Comparison of ENCODE assay signal across 1 cellular context in genomic region chr16:89657442-89658220, GRCh38.
TF ChIP-seq lines count a peak whose summit lies in the region.

Gene CHMP1A (minus strand): TSS chr16:89657708. CDS start chr16:89657588, 120 bp downstream.
Gene SPATA33 (plus strand): TSS chr16:89657836. CDS start chr16:89657912, 76 bp downstream.

TF ChIP-seq in HepG2, 621 proteins besides CTCF, POLR2A, EP300 and RAD21 (continued from another document and continues in another):
- TF ChIP-seq THAP9 (CRISPR knock-in tag; IDR thresholded peaks at IDR 0.05; ENCODE audit: borderline replicate concordance) = peak; percentile 18; the same call in 1 of the 2 replicates
- TF ChIP-seq ATM (IDR thresholded peaks at IDR 0.05; ENCODE audit: borderline replicate concordance) = no peak
- no peak; the same call in 1 of the 2 replicates for TF ChIP-seq ZNF333 (CRISPR knock-in tag; IDR thresholded peaks at IDR 0.05; ENCODE audit: borderline replicate concordance)
- TF ChIP-seq NCOA2 (CRISPR knock-in tag; IDR thresholded peaks at IDR 0.05) = no peak; the same call in none of the 2 replicates
- peak; percentile 50; the same call in 1 of the 2 replicates for TF ChIP-seq ZNF749 (CRISPR knock-in tag; IDR thresholded peaks at IDR 0.05; ENCODE audit: borderline replicate concordance)
- peak; percentile 67 for TF ChIP-seq FOXP4 (CRISPR knock-in tag; IDR thresholded peaks at IDR 0.05)
- TF ChIP-seq ZNF780A (CRISPR knock-in tag; IDR thresholded peaks at IDR 0.05) = no peak
- TF ChIP-seq MTF1 (CRISPR knock-in tag; IDR thresholded peaks at IDR 0.05) = peak; percentile 91
- peak; percentile 68 for TF ChIP-seq DBP (CRISPR knock-in tag; IDR thresholded peaks at IDR 0.05; ENCODE audit: not compliant biosample characterization)
- no peak; the same call in none of the 2 replicates for TF ChIP-seq DRAP1 (CRISPR knock-in tag; IDR thresholded peaks at IDR 0.05)
- 0 out of 2 replicates have a peak, but pooled peaks have one; percentile 14 for TF ChIP-seq RARA (CRISPR knock-in tag; IDR thresholded peaks at IDR 0.05)
- TF ChIP-seq ZNF629 (CRISPR knock-in tag; conservative IDR thresholded peaks at IDR 0.05) = no peak
- peak; percentile 52; the same call in 1 of the 2 replicates for TF ChIP-seq BCL6 (CRISPR knock-in tag; IDR thresholded peaks at IDR 0.05)
- no peak for TF ChIP-seq MZF1 (CRISPR knock-in tag; IDR thresholded peaks at IDR 0.05; ENCODE audit: borderline replicate concordance)
- TF ChIP-seq ZHX1 (CRISPR knock-in tag; IDR thresholded peaks at IDR 0.05; ENCODE audit: low read depth) = 0 out of 2 replicates have a peak, but pooled peaks have one; percentile 39
- TF ChIP-seq ZNF83 (CRISPR knock-in tag; IDR thresholded peaks at IDR 0.05; ENCODE audit: borderline replicate concordance) = no peak
- TF ChIP-seq AGO2 (optimal IDR thresholded peaks at IDR 0.05; ENCODE audit: low read depth, low read length) = no peak
- TF ChIP-seq ZC3H4 (CRISPR knock-in tag; IDR thresholded peaks at IDR 0.05; ENCODE audit: borderline replicate concordance) = no peak
- TF ChIP-seq ZBTB38 (CRISPR knock-in tag; IDR thresholded peaks at IDR 0.05) = peak; percentile 89
- TF ChIP-seq HMG20A (CRISPR knock-in tag; IDR thresholded peaks at IDR 0.05; ENCODE audit: borderline replicate concordance) = no peak
- TF ChIP-seq HMGXB4 (CRISPR knock-in tag; IDR thresholded peaks at IDR 0.05; ENCODE audit: borderline replicate concordance in 1 of 2, low read depth in 1 of 2) = peak; percentile 77 to 86; a peak in 3 of 4 replicates
- no peak for TF ChIP-seq ZNF660 (CRISPR knock-in tag; IDR thresholded peaks at IDR 0.05; ENCODE audit: borderline replicate concordance, low read depth)
- peak; percentile 72 for TF ChIP-seq TOPORS (CRISPR knock-in tag; IDR thresholded peaks at IDR 0.05)
- TF ChIP-seq TBL1XR1 (IDR thresholded peaks at IDR 0.05; ENCODE audit: borderline replicate concordance, low read length, partially characterized antibody) = no peak
- TF ChIP-seq ZFP91 (CRISPR knock-in tag; IDR thresholded peaks at IDR 0.05; ENCODE audit: borderline replicate concordance) = peak; percentile 90
- TF ChIP-seq MLX (CRISPR knock-in tag; IDR thresholded peaks at IDR 0.05) = peak; percentile 31; the same call in 1 of the 2 replicates
- TF ChIP-seq TCF7 (IDR thresholded peaks at IDR 0.05; ENCODE audit: low read depth) = no peak
- TF ChIP-seq ZNF784 (CRISPR knock-in tag; IDR thresholded peaks at IDR 0.05; ENCODE audit: borderline replicate concordance) = no peak; the same call in 1 of the 2 replicates
- 0 out of 2 replicates have a peak, but pooled peaks have one; percentile 16 for TF ChIP-seq PRDM10 (CRISPR knock-in tag; IDR thresholded peaks at IDR 0.05; ENCODE audit: low read depth)
- no peak for TF ChIP-seq FOSL1 (CRISPR knock-in tag; IDR thresholded peaks at IDR 0.05; ENCODE audit: borderline replicate concordance)
- TF ChIP-seq CREBL2 (CRISPR knock-in tag; IDR thresholded peaks at IDR 0.05; ENCODE audit: borderline replicate concordance) = peak; percentile 21; the same call in 1 of the 2 replicates
- TF ChIP-seq GPN1 (CRISPR knock-in tag; IDR thresholded peaks at IDR 0.05; ENCODE audit: borderline replicate concordance) = 0 out of 2 replicates have a peak, but pooled peaks have one; percentile 16
- TF ChIP-seq NR0B2 (CRISPR knock-in tag; IDR thresholded peaks at IDR 0.05) = peak; percentile 77; the same call in 1 of the 2 replicates
- peak; percentile 57 for TF ChIP-seq MAZ (IDR thresholded peaks at IDR 0.05; ENCODE audit: borderline replicate concordance, low read depth, low read length)
- TF ChIP-seq MAZ (CRISPR knock-in tag; IDR thresholded peaks at IDR 0.05; ENCODE audit: low read depth) = peak; percentile 66; the same call in 1 of the 2 replicates
- TF ChIP-seq ZNF75D (CRISPR knock-in tag; IDR thresholded peaks at IDR 0.05; ENCODE audit: borderline replicate concordance) = no peak; the same call in 1 of the 2 replicates
- TF ChIP-seq ZNF569 (CRISPR knock-in tag; IDR thresholded peaks at IDR 0.05; ENCODE audit: borderline replicate concordance) = no peak
- TF ChIP-seq IKZF1 (IDR thresholded peaks at IDR 0.05) = no peak
